ENCODE assay signal across 1 cellular context in the genomic region with DNA sequence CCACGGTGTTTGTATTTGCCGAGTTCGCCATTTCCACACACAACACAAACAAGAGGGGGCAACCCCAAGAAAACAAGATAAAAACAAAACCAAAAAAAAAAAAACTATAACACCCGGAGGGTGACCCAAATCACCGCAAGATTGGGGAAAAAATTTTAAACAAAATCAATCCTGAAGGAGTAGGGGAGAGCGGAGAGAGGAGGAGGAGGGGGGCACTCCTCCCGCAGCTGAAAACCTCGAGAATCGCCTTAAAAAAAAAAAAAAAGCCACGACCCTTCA.
A peak's percentile ranks its signal among the peaks of the same experiment; 100 is the strongest.
TF ChIP-seq lines count a peak whose summit lies in the region.

No MANE protein-coding gene starts in this region.

TF ChIP-seq in K562, 482 proteins besides CTCF, POLR2A, EP300 and RAD21 (continued from another document and continues in another):
- TF ChIP-seq, protein P1, sequence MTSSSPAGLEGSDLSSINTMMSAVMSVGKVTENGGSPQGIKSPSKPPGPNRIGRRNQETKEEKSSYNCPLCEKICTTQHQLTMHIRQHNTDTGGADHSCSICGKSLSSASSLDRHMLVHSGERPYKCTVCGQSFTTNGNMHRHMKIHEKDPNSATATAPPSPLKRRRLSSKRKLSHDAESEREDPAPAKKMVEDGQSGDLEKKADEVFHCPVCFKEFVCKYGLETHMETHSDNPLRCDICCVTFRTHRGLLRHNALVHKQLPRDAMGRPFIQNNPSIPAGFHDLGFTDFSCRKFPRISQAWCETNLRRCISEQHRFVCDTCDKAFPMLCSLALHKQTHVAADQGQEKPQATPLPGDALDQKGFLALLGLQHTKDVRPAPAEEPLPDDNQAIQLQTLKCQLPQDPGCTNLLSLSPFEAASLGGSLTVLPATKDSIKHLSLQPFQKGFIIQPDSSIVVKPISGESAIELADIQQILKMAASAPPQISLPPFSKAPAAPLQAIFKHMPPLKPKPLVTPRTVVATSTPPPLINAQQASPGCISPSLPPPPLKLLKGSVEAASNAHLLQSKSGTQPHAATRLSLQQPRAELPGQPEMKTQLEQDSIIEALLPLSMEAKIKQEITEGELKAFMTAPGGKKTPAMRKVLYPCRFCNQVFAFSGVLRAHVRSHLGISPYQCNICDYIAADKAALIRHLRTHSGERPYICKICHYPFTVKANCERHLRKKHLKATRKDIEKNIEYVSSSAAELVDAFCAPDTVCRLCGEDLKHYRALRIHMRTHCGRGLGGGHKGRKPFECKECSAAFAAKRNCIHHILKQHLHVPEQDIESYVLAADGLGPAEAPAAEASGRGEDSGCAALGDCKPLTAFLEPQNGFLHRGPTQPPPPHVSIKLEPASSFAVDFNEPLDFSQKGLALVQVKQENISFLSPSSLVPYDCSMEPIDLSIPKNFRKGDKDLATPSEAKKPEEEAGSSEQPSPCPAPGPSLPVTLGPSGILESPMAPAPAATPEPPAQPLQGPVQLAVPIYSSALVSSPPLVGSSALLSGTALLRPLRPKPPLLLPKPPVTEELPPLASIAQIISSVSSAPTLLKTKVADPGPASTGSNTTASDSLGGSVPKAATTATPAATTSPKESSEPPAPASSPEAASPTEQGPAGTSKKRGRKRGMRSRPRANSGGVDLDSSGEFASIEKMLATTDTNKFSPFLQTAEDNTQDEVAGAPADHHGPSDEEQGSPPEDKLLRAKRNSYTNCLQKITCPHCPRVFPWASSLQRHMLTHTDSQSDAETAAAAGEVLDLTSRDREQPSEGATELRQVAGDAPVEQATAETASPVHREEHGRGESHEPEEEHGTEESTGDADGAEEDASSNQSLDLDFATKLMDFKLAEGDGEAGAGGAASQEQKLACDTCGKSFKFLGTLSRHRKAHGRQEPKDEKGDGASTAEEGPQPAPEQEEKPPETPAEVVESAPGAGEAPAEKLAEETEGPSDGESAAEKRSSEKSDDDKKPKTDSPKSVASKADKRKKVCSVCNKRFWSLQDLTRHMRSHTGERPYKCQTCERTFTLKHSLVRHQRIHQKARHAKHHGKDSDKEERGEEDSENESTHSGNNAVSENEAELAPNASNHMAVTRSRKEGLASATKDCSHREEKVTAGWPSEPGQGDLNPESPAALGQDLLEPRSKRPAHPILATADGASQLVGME (CRISPR knock-in tag; IDR thresholded peaks at IDR 0.05): no peak
- TF ChIP-seq, protein P2, sequence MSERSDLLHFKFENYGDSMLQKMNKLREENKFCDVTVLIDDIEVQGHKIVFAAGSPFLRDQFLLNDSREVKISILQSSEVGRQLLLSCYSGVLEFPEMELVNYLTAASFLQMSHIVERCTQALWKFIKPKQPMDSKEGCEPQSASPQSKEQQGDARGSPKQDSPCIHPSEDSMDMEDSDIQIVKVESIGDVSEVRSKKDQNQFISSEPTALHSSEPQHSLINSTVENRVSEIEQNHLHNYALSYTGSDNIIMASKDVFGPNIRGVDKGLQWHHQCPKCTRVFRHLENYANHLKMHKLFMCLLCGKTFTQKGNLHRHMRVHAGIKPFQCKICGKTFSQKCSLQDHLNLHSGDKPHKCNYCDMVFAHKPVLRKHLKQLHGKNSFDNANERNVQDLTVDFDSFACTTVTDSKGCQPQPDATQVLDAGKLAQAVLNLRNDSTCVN (CRISPR knock-in tag; IDR thresholded peaks at IDR 0.05): no peak
- no peak for TF ChIP-seq XRCC5 (IDR thresholded peaks at IDR 0.05; ENCODE audit: low read depth, low read length)
- no peak for TF ChIP-seq HNRNPUL1 (IDR thresholded peaks at IDR 0.05; ENCODE audit: low read length)
- no peak for TF ChIP-seq HNRNPL (IDR thresholded peaks at IDR 0.05; ENCODE audit: low read depth, low read length)
- TF ChIP-seq FOXJ2 (tag; IDR thresholded peaks at IDR 0.05): no peak
- TF ChIP-seq SAFB (IDR thresholded peaks at IDR 0.05; ENCODE audit: borderline replicate concordance, low read depth, low read length): no peak
- peak; percentile 30 for TF ChIP-seq ARHGAP35 (IDR thresholded peaks at IDR 0.05; ENCODE audit: partially characterized antibody)
- TF ChIP-seq CHD1 (IDR thresholded peaks at IDR 0.05; ENCODE audit: low read length): no peak
- TF ChIP-seq PHF20 (IDR thresholded peaks at IDR 0.05; ENCODE audit: partially characterized antibody): no peak
- TF ChIP-seq ILK (tag; IDR thresholded peaks at IDR 0.05; ENCODE audit: borderline replicate concordance, low read depth): no peak
- TF ChIP-seq SRF (CRISPR knock-in tag; IDR thresholded peaks at IDR 0.05): no peak
- peak in 1 of 2 experiments; percentile 7; a peak in 1 of 4 replicates for TF ChIP-seq HDAC1 (IDR thresholded peaks at IDR 0.05)
- TF ChIP-seq, protein P3, sequence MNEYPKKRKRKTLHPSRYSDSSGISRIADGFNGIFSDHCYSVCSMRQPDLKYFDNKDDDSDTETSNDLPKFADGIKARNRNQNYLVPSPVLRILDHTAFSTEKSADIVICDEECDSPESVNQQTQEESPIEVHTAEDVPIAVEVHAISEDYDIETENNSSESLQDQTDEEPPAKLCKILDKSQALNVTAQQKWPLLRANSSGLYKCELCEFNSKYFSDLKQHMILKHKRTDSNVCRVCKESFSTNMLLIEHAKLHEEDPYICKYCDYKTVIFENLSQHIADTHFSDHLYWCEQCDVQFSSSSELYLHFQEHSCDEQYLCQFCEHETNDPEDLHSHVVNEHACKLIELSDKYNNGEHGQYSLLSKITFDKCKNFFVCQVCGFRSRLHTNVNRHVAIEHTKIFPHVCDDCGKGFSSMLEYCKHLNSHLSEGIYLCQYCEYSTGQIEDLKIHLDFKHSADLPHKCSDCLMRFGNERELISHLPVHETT (CRISPR knock-in tag; conservative IDR thresholded peaks at IDR 0.05 in 1 of 2, IDR thresholded peaks at IDR 0.05 in 1 of 2): no peak
- no peak for TF ChIP-seq ADNP (tag; IDR thresholded peaks at IDR 0.05)
- peak; percentile 46; the same call in 1 of the 2 replicates for TF ChIP-seq PHF21A (IDR thresholded peaks at IDR 0.05; ENCODE audit: borderline replicate concordance, low read depth)
- TF ChIP-seq, protein P4, sequence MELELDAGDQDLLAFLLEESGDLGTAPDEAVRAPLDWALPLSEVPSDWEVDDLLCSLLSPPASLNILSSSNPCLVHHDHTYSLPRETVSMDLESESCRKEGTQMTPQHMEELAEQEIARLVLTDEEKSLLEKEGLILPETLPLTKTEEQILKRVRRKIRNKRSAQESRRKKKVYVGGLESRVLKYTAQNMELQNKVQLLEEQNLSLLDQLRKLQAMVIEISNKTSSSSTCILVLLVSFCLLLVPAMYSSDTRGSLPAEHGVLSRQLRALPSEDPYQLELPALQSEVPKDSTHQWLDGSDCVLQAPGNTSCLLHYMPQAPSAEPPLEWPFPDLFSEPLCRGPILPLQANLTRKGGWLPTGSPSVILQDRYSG (tag; conservative IDR thresholded peaks at IDR 0.05; ENCODE audit: low read depth): no peak
- TF ChIP-seq FOS (IDR thresholded peaks at IDR 0.05; ENCODE audit: extremely low read depth, insufficient read length): no peak
- TF ChIP-seq ZNF830 (CRISPR knock-in tag; IDR thresholded peaks at IDR 0.05): no peak
- TF ChIP-seq, protein P5, sequence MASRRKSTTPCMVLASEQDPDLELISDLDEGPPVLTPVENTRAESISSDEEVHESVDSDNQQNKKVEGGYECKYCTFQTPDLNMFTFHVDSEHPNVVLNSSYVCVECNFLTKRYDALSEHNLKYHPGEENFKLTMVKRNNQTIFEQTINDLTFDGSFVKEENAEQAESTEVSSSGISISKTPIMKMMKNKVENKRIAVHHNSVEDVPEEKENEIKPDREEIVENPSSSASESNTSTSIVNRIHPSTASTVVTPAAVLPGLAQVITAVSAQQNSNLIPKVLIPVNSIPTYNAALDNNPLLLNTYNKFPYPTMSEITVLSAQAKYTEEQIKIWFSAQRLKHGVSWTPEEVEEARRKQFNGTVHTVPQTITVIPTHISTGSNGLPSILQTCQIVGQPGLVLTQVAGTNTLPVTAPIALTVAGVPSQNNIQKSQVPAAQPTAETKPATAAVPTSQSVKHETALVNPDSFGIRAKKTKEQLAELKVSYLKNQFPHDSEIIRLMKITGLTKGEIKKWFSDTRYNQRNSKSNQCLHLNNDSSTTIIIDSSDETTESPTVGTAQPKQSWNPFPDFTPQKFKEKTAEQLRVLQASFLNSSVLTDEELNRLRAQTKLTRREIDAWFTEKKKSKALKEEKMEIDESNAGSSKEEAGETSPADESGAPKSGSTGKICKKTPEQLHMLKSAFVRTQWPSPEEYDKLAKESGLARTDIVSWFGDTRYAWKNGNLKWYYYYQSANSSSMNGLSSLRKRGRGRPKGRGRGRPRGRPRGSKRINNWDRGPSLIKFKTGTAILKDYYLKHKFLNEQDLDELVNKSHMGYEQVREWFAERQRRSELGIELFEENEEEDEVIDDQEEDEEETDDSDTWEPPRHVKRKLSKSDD (conservative IDR thresholded peaks at IDR 0.05; ENCODE audit: low read length): no peak
- TF ChIP-seq ELF1 (tag; IDR thresholded peaks at IDR 0.05): no peak
- no peak for TF ChIP-seq POLR2AphosphoS5 (IDR thresholded peaks at IDR 0.05; ENCODE audit: control insufficient read depth, insufficient read depth, low read depth, low read length)
- no peak for TF ChIP-seq RNF2 (IDR thresholded peaks at IDR 0.05)
- TF ChIP-seq ZNF695 (CRISPR knock-in tag; IDR thresholded peaks at IDR 0.05): no peak
- TF ChIP-seq, protein P6, sequence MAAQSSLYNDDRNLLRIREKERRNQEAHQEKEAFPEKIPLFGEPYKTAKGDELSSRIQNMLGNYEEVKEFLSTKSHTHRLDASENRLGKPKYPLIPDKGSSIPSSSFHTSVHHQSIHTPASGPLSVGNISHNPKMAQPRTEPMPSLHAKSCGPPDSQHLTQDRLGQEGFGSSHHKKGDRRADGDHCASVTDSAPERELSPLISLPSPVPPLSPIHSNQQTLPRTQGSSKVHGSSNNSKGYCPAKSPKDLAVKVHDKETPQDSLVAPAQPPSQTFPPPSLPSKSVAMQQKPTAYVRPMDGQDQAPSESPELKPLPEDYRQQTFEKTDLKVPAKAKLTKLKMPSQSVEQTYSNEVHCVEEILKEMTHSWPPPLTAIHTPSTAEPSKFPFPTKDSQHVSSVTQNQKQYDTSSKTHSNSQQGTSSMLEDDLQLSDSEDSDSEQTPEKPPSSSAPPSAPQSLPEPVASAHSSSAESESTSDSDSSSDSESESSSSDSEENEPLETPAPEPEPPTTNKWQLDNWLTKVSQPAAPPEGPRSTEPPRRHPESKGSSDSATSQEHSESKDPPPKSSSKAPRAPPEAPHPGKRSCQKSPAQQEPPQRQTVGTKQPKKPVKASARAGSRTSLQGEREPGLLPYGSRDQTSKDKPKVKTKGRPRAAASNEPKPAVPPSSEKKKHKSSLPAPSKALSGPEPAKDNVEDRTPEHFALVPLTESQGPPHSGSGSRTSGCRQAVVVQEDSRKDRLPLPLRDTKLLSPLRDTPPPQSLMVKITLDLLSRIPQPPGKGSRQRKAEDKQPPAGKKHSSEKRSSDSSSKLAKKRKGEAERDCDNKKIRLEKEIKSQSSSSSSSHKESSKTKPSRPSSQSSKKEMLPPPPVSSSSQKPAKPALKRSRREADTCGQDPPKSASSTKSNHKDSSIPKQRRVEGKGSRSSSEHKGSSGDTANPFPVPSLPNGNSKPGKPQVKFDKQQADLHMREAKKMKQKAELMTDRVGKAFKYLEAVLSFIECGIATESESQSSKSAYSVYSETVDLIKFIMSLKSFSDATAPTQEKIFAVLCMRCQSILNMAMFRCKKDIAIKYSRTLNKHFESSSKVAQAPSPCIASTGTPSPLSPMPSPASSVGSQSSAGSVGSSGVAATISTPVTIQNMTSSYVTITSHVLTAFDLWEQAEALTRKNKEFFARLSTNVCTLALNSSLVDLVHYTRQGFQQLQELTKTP (IDR thresholded peaks at IDR 0.05; ENCODE audit: low read depth in 1 of 2, partially characterized antibody in 2 of 2): peak; percentile 19 to 66
- TF ChIP-seq NBN (IDR thresholded peaks at IDR 0.05; ENCODE audit: low read depth): peak; percentile 57
- no peak for TF ChIP-seq ZKSCAN8 (CRISPR knock-in tag; IDR thresholded peaks at IDR 0.05)
- TF ChIP-seq, protein P7, sequence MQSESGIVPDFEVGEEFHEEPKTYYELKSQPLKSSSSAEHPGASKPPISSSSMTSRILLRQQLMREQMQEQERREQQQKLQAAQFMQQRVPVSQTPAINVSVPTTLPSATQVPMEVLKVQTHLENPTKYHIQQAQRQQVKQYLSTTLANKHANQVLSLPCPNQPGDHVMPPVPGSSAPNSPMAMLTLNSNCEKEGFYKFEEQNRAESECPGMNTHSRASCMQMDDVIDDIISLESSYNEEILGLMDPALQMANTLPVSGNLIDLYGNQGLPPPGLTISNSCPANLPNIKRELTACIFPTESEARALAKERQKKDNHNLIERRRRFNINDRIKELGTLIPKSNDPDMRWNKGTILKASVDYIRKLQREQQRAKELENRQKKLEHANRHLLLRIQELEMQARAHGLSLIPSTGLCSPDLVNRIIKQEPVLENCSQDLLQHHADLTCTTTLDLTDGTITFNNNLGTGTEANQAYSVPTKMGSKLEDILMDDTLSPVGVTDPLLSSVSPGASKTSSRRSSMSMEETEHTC (IDR thresholded peaks at IDR 0.05): no peak
- no peak for TF ChIP-seq RUNX1 (IDR thresholded peaks at IDR 0.05; ENCODE audit: low read depth)
- peak; percentile 70 for TF ChIP-seq BRD9 (IDR thresholded peaks at IDR 0.05; ENCODE audit: low read depth, partially characterized antibody)
- no peak for TF ChIP-seq CHCHD3 (CRISPR knock-in tag; IDR thresholded peaks at IDR 0.05)
- no peak for TF ChIP-seq ZNF165 (CRISPR knock-in tag; IDR thresholded peaks at IDR 0.05; ENCODE audit: borderline replicate concordance)
- TF ChIP-seq PHF8 (IDR thresholded peaks at IDR 0.05; ENCODE audit: borderline replicate concordance, low read length): peak; percentile 82; the same call in 1 of the 2 replicates
- TF ChIP-seq, protein P8, sequence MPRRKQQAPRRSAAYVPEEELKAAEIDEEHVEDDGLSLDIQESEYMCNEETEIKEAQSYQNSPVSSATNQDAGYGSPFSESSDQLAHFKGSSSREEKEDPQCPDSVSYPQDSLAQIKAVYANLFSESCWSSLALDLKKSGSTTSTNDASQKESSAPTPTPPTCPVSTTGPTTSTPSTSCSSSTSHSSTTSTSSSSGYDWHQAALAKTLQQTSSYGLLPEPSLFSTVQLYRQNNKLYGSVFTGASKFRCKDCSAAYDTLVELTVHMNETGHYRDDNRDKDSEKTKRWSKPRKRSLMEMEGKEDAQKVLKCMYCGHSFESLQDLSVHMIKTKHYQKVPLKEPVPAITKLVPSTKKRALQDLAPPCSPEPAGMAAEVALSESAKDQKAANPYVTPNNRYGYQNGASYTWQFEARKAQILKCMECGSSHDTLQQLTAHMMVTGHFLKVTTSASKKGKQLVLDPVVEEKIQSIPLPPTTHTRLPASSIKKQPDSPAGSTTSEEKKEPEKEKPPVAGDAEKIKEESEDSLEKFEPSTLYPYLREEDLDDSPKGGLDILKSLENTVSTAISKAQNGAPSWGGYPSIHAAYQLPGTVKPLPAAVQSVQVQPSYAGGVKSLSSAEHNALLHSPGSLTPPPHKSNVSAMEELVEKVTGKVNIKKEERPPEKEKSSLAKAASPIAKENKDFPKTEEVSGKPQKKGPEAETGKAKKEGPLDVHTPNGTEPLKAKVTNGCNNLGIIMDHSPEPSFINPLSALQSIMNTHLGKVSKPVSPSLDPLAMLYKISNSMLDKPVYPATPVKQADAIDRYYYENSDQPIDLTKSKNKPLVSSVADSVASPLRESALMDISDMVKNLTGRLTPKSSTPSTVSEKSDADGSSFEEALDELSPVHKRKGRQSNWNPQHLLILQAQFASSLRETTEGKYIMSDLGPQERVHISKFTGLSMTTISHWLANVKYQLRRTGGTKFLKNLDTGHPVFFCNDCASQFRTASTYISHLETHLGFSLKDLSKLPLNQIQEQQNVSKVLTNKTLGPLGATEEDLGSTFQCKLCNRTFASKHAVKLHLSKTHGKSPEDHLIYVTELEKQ (CRISPR knock-in tag; IDR thresholded peaks at IDR 0.05): no peak
- no peak for TF ChIP-seq NCOR1 (IDR thresholded peaks at IDR 0.05)
- no peak for TF ChIP-seq ZFP36 (IDR thresholded peaks at IDR 0.05; ENCODE audit: low read depth, low read length, partially characterized antibody)
- TF ChIP-seq BRD4 (IDR thresholded peaks at IDR 0.05): peak; percentile 62; the same call in 1 of the 2 replicates
- TF ChIP-seq ZNF174 (CRISPR knock-in tag; IDR thresholded peaks at IDR 0.05): no peak
- TF ChIP-seq TCF3 (CRISPR knock-in tag; IDR thresholded peaks at IDR 0.05): no peak
- TF ChIP-seq HSF4 (CRISPR knock-in tag; IDR thresholded peaks at IDR 0.05; ENCODE audit: borderline replicate concordance): no peak
